Comparison of ENCODE assay signal across 8 cellular contexts in genomic region chr13:40974460-40975407, GRCh38. TPM values are rescaled to one million over a fixed set of nuclear protein-coding genes. Genes with fewer than 3 reads are reported as not detected.
DNase-seq lines count a peak whose midpoint lies in the region; ATAC-seq and TF ChIP-seq lines count a peak whose summit lies in the region.

No MANE protein-coding gene starts in this region.

- peaks cover 19% of the 10 kb centered on the region for H3K36me3 Mint-ChIP-seq in activated naive CD4-positive, alpha-beta T cell treated with anti-CD3 and anti-CD28 coated beads for 36 hours (ENCODE audit: low read depth)

- H3K27me3 Mint-ChIP-seq in activated naive CD4-positive, alpha-beta T cell treated with anti-CD3 and anti-CD28 coated beads for 36 hours (ENCODE audit: low read depth): no peaks in the 10 kb centered on the region

- in situ Hi-C loops in ACHN (cut with HindIII; ENCODE audit: low pct_ligation_motif_present, low pct_unique_long_range_greater_than_20kb, low sequenced_read_pairs): no loop called here

- peak overlapping the region; percentile 36 for H3K4me3 Mint-ChIP-seq in activated naive CD4-positive, alpha-beta T cell treated with anti-CD3 and anti-CD28 coated beads for 36 hours

- H3K4me1 Mint-ChIP-seq in activated naive CD4-positive, alpha-beta T cell treated with anti-CD3 and anti-CD28 coated beads for 36 hours (ENCODE audit: low read depth): peaks cover 83% of the 10 kb centered on the region

- CTCF ChIA-PET in activated naive CD4-positive, alpha-beta T cell treated with anti-CD3 and anti-CD28 coated beads for 36 hours (lab: Charles Lee): interaction anchor here (0.6 to 4.0 kb wide), 21 partner anchors 10 to 298 kb away, joined by 3 to 26 read pairs (median 4); partner anchors contain the start of genes ELF1 and WBP4

- peak; percentile 66 for DNase-seq in ACHN
- peak; percentile 82 for DNase-seq in MV-4-11 (lab: John Stamatoyannopoulos, UW)
- peak; percentile 63 for DNase-seq in activated naive CD4-positive, alpha-beta T cell treated with anti-CD3 and anti-CD28 coated beads for 36 hours
- no peak for DNase-seq in left ventricle myocardium superior
- DNase-seq in stimulated activated naive CD8-positive, alpha-beta T cell treated with anti-CD3 and anti-CD28 coated beads, Interleukin-15, Interleukin-2, amounts not matched to agents 100 U/mL and 50 U/mL, for 24 hours: peak; percentile 23
- DNase-seq in T1000 (lab: John Stamatoyannopoulos, UW): no peak

- intact Hi-C loops in activated naive CD4-positive, alpha-beta T cell treated with anti-CD3 and anti-CD28 coated beads for 36 hours (cut with micrococcal nuclease): loop anchor here (1.0 to 10.0 kb wide), 5 partner anchors 8 to 940 kb away; no protein-coding TSS in a partner anchor
- intact Hi-C loops in left ventricle myocardium superior (cut with micrococcal nuclease): no loop called here

- no peaks in the 10 kb centered on the region for H3K9me3 Mint-ChIP-seq in activated naive CD4-positive, alpha-beta T cell treated with anti-CD3 and anti-CD28 coated beads for 36 hours

- TF ChIP-seq CTCF in GM12872 (IDR thresholded peaks at IDR 0.05; ENCODE audit: insufficient read depth, low read depth, low read length): peak; percentile 82

- H3K27ac Mint-ChIP-seq in activated naive CD4-positive, alpha-beta T cell treated with anti-CD3 and anti-CD28 coated beads for 36 hours: peak overlapping the region; percentile 94

- ATAC-seq in HG02571 (IDR thresholded peaks at IDR 0.05; ENCODE audit: unreplicated experiment) (peak; percentile 76), left ventricle myocardium superior (peak; percentile 77)
- peak; percentile 86 for ATAC-seq in stimulated activated naive CD8-positive, alpha-beta T cell treated with anti-CD3 and anti-CD28 coated beads, Interleukin-15, Interleukin-2, amounts not matched to agents 100 U/mL and 50 U/mL, for 24 hours

RNA-seq across cellular contexts. Expression of gene ELF1, which starts 44.4 kb away (rescaled TPM):
- 10 to 100 TPM; 61.7 to 62.3 TPM for total RNA-seq in activated naive CD4-positive, alpha-beta T cell treated with anti-CD3 and anti-CD28 coated beads for 36 hours
- total RNA-seq in left ventricle myocardium superior: 33.3 TPM

Comparison
In these comparisons a context has a peak if more than half of its experiments do, and no peak if none do; other contexts are left out.
1. DNase-seq: peak in ACHN (single experiment), MV-4-11 (single experiment), activated naive CD4-positive, alpha-beta T cell treated with anti-CD3 and anti-CD28 coated beads for 36 hours (single experiment) and stimulated activated naive CD8-positive, alpha-beta T cell treated with anti-CD3 and anti-CD28 coated beads, Interleukin-15, Interleukin-2, amounts not matched to agents 100 U/mL and 50 U/mL, for 24 hours (single experiment); none in left ventricle myocardium superior (single experiment) and T1000 (single experiment).
2. Peak in every context shown above with its lines, with median percentiles within 50 percentile points of each other: ATAC-seq.